ENCODE assay signal across 12 cellular contexts in genomic region chr7:141593134-141593533, GRCh38. TPM values are rescaled to one million over a fixed set of nuclear protein-coding genes. Genes with fewer than 3 reads are reported as not detected.
DNase-seq lines count a peak whose midpoint lies in the region; ATAC-seq, FAIRE-seq and TF ChIP-seq lines count a peak whose summit lies in the region.
"Had no signal": no experiment of that assay in that cellular context is flagged by ENCODE, and none has a peak within 500 bp of the region (broad histone marks: within the 10 kb centered on the region; RNA-seq: fewer than 3 reads in every experiment).

No MANE protein-coding gene starts in this region.

- intact Hi-C loops in lower lobe of right lung (cut with DNase I), result no loop called here
- intact Hi-C loops in CD8-positive, alpha-beta T cell (cut with DNase I, micrococcal nuclease), result no loop called here

- H3K27me3 Mint-ChIP-seq in glutamatergic neuron (ENCODE audit: unreplicated experiment), result peaks cover 2% of the 10 kb centered on the region
- no peaks in the 10 kb centered on the region for H3K27me3 Mint-ChIP-seq in CD8-positive, alpha-beta T cell (ENCODE audit: low read depth)
- H3K27me3 Mint-ChIP-seq: IgD-negative memory B cell had no signal

- no peak overlapping the region for H3K27ac Mint-ChIP-seq in glutamatergic neuron (ENCODE audit: unreplicated experiment)
- no peak overlapping the region for H3K27ac Mint-ChIP-seq in CD8-positive, alpha-beta T cell
- H3K27ac Mint-ChIP-seq: neural progenitor cell had no signal

- FAIRE-seq in GM12892 (lab: Jason Lieb, UNC), result peak; percentile 46

- in situ Hi-C loops in brain microvascular endothelial cell (cut with HindIII; ENCODE audit: low pct_ligation_motif_present, low sequenced_read_pairs), result no loop called here

- H3K9me3 Mint-ChIP-seq in glutamatergic neuron (ENCODE audit: unreplicated experiment), result no peaks in the 10 kb centered on the region
- no peaks in the 10 kb centered on the region for H3K9me3 Mint-ChIP-seq in CD8-positive, alpha-beta T cell
- H3K9me3 Mint-ChIP-seq: IgD-negative memory B cell, neural progenitor cell had no signal

- no peak overlapping the region for H3K4me3 ChIP-seq in brain microvascular endothelial cell (ENCODE audit: low read depth, low read length)
- no peak overlapping the region for H3K4me3 ChIP-seq in lower lobe of right lung
- no peak overlapping the region for H3K4me3 ChIP-seq in CD8-positive, alpha-beta T cell (ENCODE audit: low read depth, low read length)
- H3K4me3 ChIP-seq: neural progenitor cell had no signal

- no peaks in the 10 kb centered on the region for H3K9me3 ChIP-seq in lower lobe of right lung
- no peaks in the 10 kb centered on the region for H3K9me3 ChIP-seq in CD8-positive, alpha-beta T cell (ENCODE audit: low read length)

- TF ChIP-seq CTCF in brain microvascular endothelial cell (IDR thresholded peaks at IDR 0.05; ENCODE audit: low read depth, low read length, missing control alignments), result no peak
- TF ChIP-seq CTCF in glutamatergic neuron (IDR thresholded peaks at IDR 0.05; ENCODE audit: partially characterized antibody, unreplicated experiment), result no peak
- TF ChIP-seq CTCF in lower lobe of right lung (IDR thresholded peaks at IDR 0.05), result no peak
- TF ChIP-seq CTCF in CD8-positive, alpha-beta T cell (IDR thresholded peaks at IDR 0.05), result no peak

- H3K27ac ChIP-seq in brain microvascular endothelial cell, result peak overlapping the region; percentile 16
- no peak overlapping the region for H3K27ac ChIP-seq in lower lobe of right lung
- H3K27ac ChIP-seq in CD8-positive, alpha-beta T cell (ENCODE audit: low read depth, low read length), result no peak overlapping the region
- H3K27ac ChIP-seq: neural progenitor cell, VCaP had no signal

- H3K36me3 Mint-ChIP-seq in glutamatergic neuron (ENCODE audit: unreplicated experiment), result no peaks in the 10 kb centered on the region
- H3K36me3 Mint-ChIP-seq in CD8-positive, alpha-beta T cell, result peaks cover 58% of the 10 kb centered on the region

- no peak for TF ChIP-seq POLR2A in GM12892 (IDR thresholded peaks at IDR 0.05; ENCODE audit: low read depth, low read length)

- DNase-seq in GM12892 (ENCODE audit: insufficient read length) (no peak), brain microvascular endothelial cell (peak; percentile 93), non-pigmented ciliary epithelial cell (ENCODE audit: low read depth) (peak; percentile 91), glutamatergic neuron (no peak), lower lobe of right lung (no peak)
- DNase-seq in CD8-positive, alpha-beta T cell, result no peak
- DNase-seq: aorta had no signal

- no peaks in the 10 kb centered on the region for H3K4me1 Mint-ChIP-seq in glutamatergic neuron (ENCODE audit: low read depth, unreplicated experiment)
- H3K4me1 Mint-ChIP-seq in CD8-positive, alpha-beta T cell (ENCODE audit: low read depth), result peaks cover 12% of the 10 kb centered on the region
- H3K4me1 Mint-ChIP-seq: neural progenitor cell had no signal

- no peak overlapping the region for H3K4me3 Mint-ChIP-seq in glutamatergic neuron (ENCODE audit: unreplicated experiment)
- H3K4me3 Mint-ChIP-seq in CD8-positive, alpha-beta T cell, result no peak overlapping the region
- H3K4me3 Mint-ChIP-seq: IgD-negative memory B cell, neural progenitor cell had no signal

- H3K27me3 ChIP-seq in brain microvascular endothelial cell (replicated peaks), result no peaks in the 10 kb centered on the region
- no peaks in the 10 kb centered on the region for H3K27me3 ChIP-seq in lower lobe of right lung (ENCODE audit: low read depth)
- no peaks in the 10 kb centered on the region for H3K27me3 ChIP-seq in CD8-positive, alpha-beta T cell (ENCODE audit: insufficient read depth, low read length)
- H3K27me3 ChIP-seq: neural progenitor cell had no signal

- no peaks in the 10 kb centered on the region for H3K4me1 ChIP-seq in lower lobe of right lung
- H3K4me1 ChIP-seq in CD8-positive, alpha-beta T cell (ENCODE audit: insufficient read depth, low read length), result no peaks in the 10 kb centered on the region
- H3K4me1 ChIP-seq: neural progenitor cell had no signal

- POLR2A ChIA-PET in CD8-positive, alpha-beta T cell (lab: Charles Lee), result no interaction called here

- CTCF ChIA-PET in CD8-positive, alpha-beta T cell (lab: Charles Lee), result interaction anchor here (1.2 kb wide), 1 partner anchor 60 kb away, joined by 4 read pairs; no protein-coding TSS in a partner anchor

- H3K36me3 ChIP-seq in brain microvascular endothelial cell (replicated peaks), result no peaks in the 10 kb centered on the region
- peaks cover 29% of the 10 kb centered on the region for H3K36me3 ChIP-seq in lower lobe of right lung
- no peaks in the 10 kb centered on the region for H3K36me3 ChIP-seq in CD8-positive, alpha-beta T cell (ENCODE audit: insufficient read depth, low read length)
- H3K36me3 ChIP-seq: neural progenitor cell had no signal

- ATAC-seq in HG03442 (IDR thresholded peaks at IDR 0.05; ENCODE audit: unreplicated experiment) (peak; percentile 88), HG02678 (IDR thresholded peaks at IDR 0.05; ENCODE audit: unreplicated experiment) (no peak), lower lobe of right lung (no peak)
- ATAC-seq in CD8-positive, alpha-beta T cell, result no peak

RNA-seq across cellular contexts. Expression of gene AGK, which starts 41.9 kb away (rescaled TPM):
- 43.2 TPM for polyA plus RNA-seq in GM12892 (2012; ENCODE audit: missing spikeins)
- total RNA-seq in glutamatergic neuron (ENCODE audit: unreplicated experiment) (26.1 TPM), lower lobe of right lung (19.8 TPM)
- total RNA-seq in CD8-positive, alpha-beta T cell, result 10 to 100 TPM; 20.5 to 22.6 TPM

Comparison
In these comparisons a context has a peak if more than half of its experiments do, and no peak if none do; other contexts are left out.
1. DNase-seq: peak in brain microvascular endothelial cell (single experiment) and non-pigmented ciliary epithelial cell (single experiment); none in GM12892 (single experiment), glutamatergic neuron (single experiment), lower lobe of right lung (single experiment) and CD8-positive, alpha-beta T cell (0 of 7).